Comparison of ENCODE assay signal across 13 cellular contexts in genomic region chr6:128208078-128208477, GRCh38.
DNase-seq lines count a peak whose midpoint lies in the region; ATAC-seq and FAIRE-seq lines count a peak whose summit lies in the region.
"Had no signal": no experiment of that assay in that cellular context is flagged by ENCODE, and none has a peak within 500 bp of the region (broad histone marks: within the 10 kb centered on the region; RNA-seq: fewer than 3 reads in every experiment).

No MANE protein-coding gene starts in this region.

- H3K27ac Mint-ChIP-seq in activated CD4-positive, alpha-beta memory T cell treated with anti-CD3 and anti-CD28 coated beads for 36 hours = no peak overlapping the region
- H3K27ac Mint-ChIP-seq: activated naive CD4-positive, alpha-beta T cell treated with anti-CD3 and anti-CD28 coated beads, Interleukin-2, amount 50 U/mL, for 72 hours had no signal

- DNase-seq in GM23248 = peak; percentile 31
- peak; percentile 34 for DNase-seq in RCC 7860 (ENCODE audit: low spot score)
- DNase-seq in epithelial cell of prostate (ENCODE audit: low read depth, low spot score) = no peak
- DNase-seq in renal cortical epithelial cell (ENCODE audit: low read depth) = peak; percentile 47
- no peak for DNase-seq in mesenteric fat pad (ENCODE audit: low spot score)
- no peak for DNase-seq in activated CD4-positive, alpha-beta memory T cell treated with anti-CD3 and anti-CD28 coated beads for 36 hours
- no peak for DNase-seq in foreskin melanocyte
- DNase-seq: activated CD4-positive, CD25-positive, alpha-beta regulatory T cell; stimulated activated CD4-positive, alpha-beta T cell treated with anti-CD3 and anti-CD28 coated beads, Interleukin-12 subunit alpha, Interleukin-12 subunit beta, amount 100 ng/mL, for 4 hours had no signal

- POLR2A ChIA-PET in activated CD4-positive, alpha-beta memory T cell treated with anti-CD3 and anti-CD28 coated beads for 36 hours (lab: Charles Lee) = no interaction called here

- intact Hi-C loops in activated CD4-positive, alpha-beta memory T cell treated with anti-CD3 and anti-CD28 coated beads for 36 hours (cut with micrococcal nuclease) = no loop called here

- peaks cover 13% of the 10 kb centered on the region for H3F3A ChIP-seq in GM23248 (ENCODE audit: insufficient read depth)

- H2AFZ ChIP-seq in GM23248 = no peak overlapping the region

- CTCF ChIA-PET in activated CD4-positive, alpha-beta memory T cell treated with anti-CD3 and anti-CD28 coated beads for 36 hours (lab: Charles Lee) = no interaction called here

- H3K9me3 Mint-ChIP-seq in activated CD4-positive, alpha-beta memory T cell treated with anti-CD3 and anti-CD28 coated beads for 36 hours = no peaks in the 10 kb centered on the region

- no peaks in the 10 kb centered on the region for H3K36me3 ChIP-seq in GM23248 (ENCODE audit: low read depth)

- peak overlapping the region; percentile 55 for H3K4me2 ChIP-seq in GM23248 (ENCODE audit: unreplicated experiment)

- H3K9me3 ChIP-seq in GM23248 (ENCODE audit: low read depth) = no peaks in the 10 kb centered on the region

- H4K20me1 ChIP-seq in GM23248 (ENCODE audit: insufficient read depth) = no peaks in the 10 kb centered on the region

- H3K79me2 ChIP-seq in GM23248 (ENCODE audit: insufficient read depth) = no peaks in the 10 kb centered on the region

- H3K9me2 ChIP-seq in GM23248 (ENCODE audit: insufficient read depth) = no peaks in the 10 kb centered on the region

- in situ Hi-C loops in GM23248 (cut with MboI) = no loop called here

- no peak for ATAC-seq in HG03045 (IDR thresholded peaks at IDR 0.05; ENCODE audit: unreplicated experiment)
- ATAC-seq: activated naive CD4-positive, alpha-beta T cell treated with anti-CD3 and anti-CD28 coated beads, Interleukin-2, amount 50 U/mL, for 72 hours; HCT116 had no signal

- H3K4me1 Mint-ChIP-seq in activated CD4-positive, alpha-beta memory T cell treated with anti-CD3 and anti-CD28 coated beads for 36 hours (ENCODE audit: low read depth) = no peaks in the 10 kb centered on the region

- peak; percentile 21 for FAIRE-seq in RCC 7860 (lab: Jason Lieb, UNC)
- FAIRE-seq: colon had no signal

- no peak overlapping the region for H3K4me3 Mint-ChIP-seq in activated CD4-positive, alpha-beta memory T cell treated with anti-CD3 and anti-CD28 coated beads for 36 hours

- H3K36me3 Mint-ChIP-seq in activated CD4-positive, alpha-beta memory T cell treated with anti-CD3 and anti-CD28 coated beads for 36 hours = no peaks in the 10 kb centered on the region
- H3K36me3 Mint-ChIP-seq: activated naive CD4-positive, alpha-beta T cell treated with anti-CD3 and anti-CD28 coated beads, Interleukin-2, amount 50 U/mL, for 72 hours had no signal

- H3K27ac ChIP-seq in GM23248 = 0 out of 2 replicates have a peak overlapping the region, but pooled peaks have one; percentile 50
- peak overlapping the region; percentile 45 for H3K27ac ChIP-seq in epithelial cell of prostate

- H3K9ac ChIP-seq in GM23248 = no peak overlapping the region

- peaks cover 41% of the 10 kb centered on the region for H3K4me1 ChIP-seq in GM23248 (ENCODE audit: insufficient read depth)

- H3K27me3 Mint-ChIP-seq in activated CD4-positive, alpha-beta memory T cell treated with anti-CD3 and anti-CD28 coated beads for 36 hours = no peaks in the 10 kb centered on the region

- peak overlapping the region; percentile 30 for H3K4me3 ChIP-seq in GM23248

- H3K27me3 ChIP-seq in GM23248 (replicated peaks; ENCODE audit: insufficient read depth) = no peaks in the 10 kb centered on the region

Comparison
In these comparisons a context has a peak if more than half of its experiments do, and no peak if none do; other contexts are left out.
1. DNase-seq: peak in GM23248 (single experiment), RCC 7860 (single experiment) and renal cortical epithelial cell (single experiment); none in epithelial cell of prostate (single experiment), mesenteric fat pad (single experiment), activated CD4-positive, alpha-beta memory T cell treated with anti-CD3 and anti-CD28 coated beads for 36 hours (single experiment) and foreskin melanocyte (single experiment).